29 cellular contexts compared by ENCODE assay signal in the genomic region with DNA sequence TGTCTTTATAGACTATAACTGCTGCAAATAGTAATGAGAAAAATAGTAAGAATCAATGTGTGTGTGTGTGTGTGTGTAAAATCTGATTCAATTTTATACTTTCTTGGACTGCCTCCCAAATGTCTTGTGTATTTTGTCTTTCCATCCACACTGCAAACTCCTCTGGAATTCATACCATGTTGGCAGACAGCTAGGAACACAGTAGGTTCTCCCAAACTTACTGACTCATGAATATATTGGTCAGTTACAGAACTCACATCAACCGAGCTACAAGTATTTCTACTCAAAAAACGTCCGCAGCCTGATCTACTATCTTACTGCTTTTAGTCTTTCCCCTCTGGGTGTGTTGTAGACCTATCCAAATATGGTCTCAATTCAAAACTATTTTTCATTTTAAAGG.
"Had no signal": no experiment of that assay in that cellular context is flagged by ENCODE, and none has a peak within 500 bp of the region (broad histone marks: within the 10 kb centered on the region; RNA-seq: fewer than 3 reads in every experiment).

No MANE protein-coding gene starts in this region.

- H3K4me1 ChIP-seq: colonic mucosa, heart left ventricle, right lobe of liver, upper lobe of right lung had no signal

- H3K27me3 ChIP-seq: colonic mucosa, heart left ventricle, neutrophil, right lobe of liver, tibial artery, upper lobe of right lung had no signal

- H3K9me3 ChIP-seq: colonic mucosa, neutrophil, right lobe of liver, tibial artery had no signal

- H3K36me3 ChIP-seq: colonic mucosa, heart left ventricle, neutrophil, right lobe of liver, tibial artery, upper lobe of right lung had no signal

- H3K4me3 ChIP-seq: colonic mucosa, dorsolateral prefrontal cortex, heart left ventricle, right lobe of liver, skin epidermis, tibial artery, upper lobe of right lung had no signal

- DNase-seq: activated B cell treated with CpG ODN at 0.5 μM for 24 hours; activated CD4-positive, alpha-beta T cell treated with anti-CD3 and anti-CD28 coated beads for 36 hours; activated CD8-positive, alpha-beta memory T cell treated with anti-CD3 and anti-CD28 coated beads, Interleukin-2, amount 10 ng/mL, durations not matched to agents 7 days and 5 days; activated CD8-positive, alpha-beta T cell treated with anti-CD3 and anti-CD28 coated beads, Interleukin-2, amount 10 ng/mL, durations not matched to agents 7 days and 5 days; activated naive CD4-positive, alpha-beta T cell; activated T-cell treated with anti-CD3 and anti-CD28 coated beads, Interleukin-2, amount 50 U/mL, for 48 hours; aorta; colonic mucosa; dorsolateral prefrontal cortex; effector memory CD4-positive, alpha-beta T cell; erythroblast; foreskin fibroblast; heart left ventricle; hypothalamus; immature natural killer cell; kidney; left colon; naive B cell; nephron progenitor cell; right lobe of liver; stimulated activated CD4-positive, alpha-beta T cell treated with anti-CD3 and anti-CD28 coated beads, Interleukin-4, amount 100 ng/mL, for 4 hours; stimulated activated CD8-positive, alpha-beta memory T cell treated with anti-CD3 and anti-CD28 coated beads, Interleukin-4, amount 100 ng/mL, for 48 hours; stimulated activated naive CD8-positive, alpha-beta T cell treated with anti-CD3 and anti-CD28 coated beads, Interleukin-15, amount 100 ng/mL, for 72 hours; substantia nigra; T-helper 1 cell; tibial artery; upper lobe of right lung had no signal
